In the genomic region with DNA sequence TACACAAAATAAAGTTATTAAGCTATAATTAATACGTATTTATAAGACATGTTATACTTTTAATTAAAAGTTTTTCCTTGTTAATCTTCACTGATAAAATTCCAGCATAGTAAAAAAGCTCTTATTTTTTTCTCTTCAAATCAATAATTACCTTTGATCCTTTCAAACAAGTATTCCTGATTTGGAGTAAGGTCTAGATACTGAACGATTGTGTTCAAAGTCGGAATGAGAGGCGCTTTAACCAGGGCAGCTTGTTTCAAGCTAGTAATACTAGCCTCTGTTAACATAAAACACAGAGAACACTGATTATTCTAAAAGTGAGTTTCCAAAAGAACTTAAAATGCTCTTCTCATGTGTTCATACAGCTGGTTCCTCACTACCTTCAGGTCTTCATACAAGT, we compare ENCODE assay signal across 31 cellular contexts. TPM values are rescaled to one million over a fixed set of nuclear protein-coding genes. Genes with fewer than 3 reads are reported as not detected.
DNase-seq lines count a peak whose midpoint lies in the region; ATAC-seq, FAIRE-seq and TF ChIP-seq lines count a peak whose summit lies in the region.
"Had no signal": no experiment of that assay in that cellular context is flagged by ENCODE, and none has a peak within 500 bp of the region (broad histone marks: within the 10 kb centered on the region; RNA-seq: fewer than 3 reads in every experiment).

No MANE protein-coding gene starts in this region.

- BruUV-seq in HepG2 (replicated peaks; lab: Mats Ljungman, UMichigan) = no TSS peak
- BruUV-seq in K562 (replicated peaks; lab: Mats Ljungman, UMichigan) = no TSS peak

- H4K20me1 ChIP-seq in HepG2 (ENCODE audit: insufficient read depth, low read length) (no peaks in the 10 kb centered on the region), K562 (replicated peaks; ENCODE audit: control insufficient read depth, insufficient read depth, low read length) (no peaks in the 10 kb centered on the region)

- intact Hi-C loops in HepG2 (cut with micrococcal nuclease; ENCODE audit: unreplicated experiment) = no loop called here
- intact Hi-C loops in K562 (cut with micrococcal nuclease) = no loop called here
- intact Hi-C loops in right lobe of liver (cut with DNase I) = no loop called here
- intact Hi-C loops in transverse colon (cut with DNase I; ENCODE audit: low total_unique reads) = no loop called here

- H3K4me1 ChIP-seq in liver (ENCODE audit: control insufficient read depth in 4 of 4, insufficient read depth in 4 of 4, low read length in 3 of 4) = peaks cover 0 to 4% (median 3%) of the 10 kb centered on the region in 4 donors
- H3K4me1 ChIP-seq in HepG2 (ENCODE audit: insufficient read depth, low read length) = no peaks in the 10 kb centered on the region
- no peaks in the 10 kb centered on the region for H3K4me1 ChIP-seq in K562 (replicated peaks in 1 of 2; ENCODE audit: control insufficient read depth in 2 of 2, insufficient read depth in 2 of 2, low read length in 2 of 2)
- H3K4me1 ChIP-seq in right lobe of liver = peaks cover 0 to 10% (median 0%) of the 10 kb centered on the region in 4 donors
- H3K4me1 ChIP-seq in small intestine (ENCODE audit: control insufficient read depth in 2 of 2, insufficient read depth in 1 of 2, low read depth in 1 of 2, low read length in 1 of 2) = no peaks in the 10 kb centered on the region
- no peaks in the 10 kb centered on the region for H3K4me1 ChIP-seq in transverse colon
- H3K4me1 ChIP-seq: BE2C, BLaER1, Caco-2 had no signal

- H3K9me3 ChIP-seq in liver (ENCODE audit: control insufficient read depth in 4 of 4, low read length in 3 of 4) = no peaks in the 10 kb centered on the region
- H3K9me3 ChIP-seq in HepG2 (ENCODE audit: low read length) = no peaks in the 10 kb centered on the region
- no peaks in the 10 kb centered on the region for H3K9me3 ChIP-seq in K562 (replicated peaks; ENCODE audit: control insufficient read depth, insufficient read depth, low read depth, low read length)
- no peaks in the 10 kb centered on the region for H3K9me3 ChIP-seq in right lobe of liver
- H3K9me3 ChIP-seq in small intestine (ENCODE audit: control insufficient read depth, low read depth) = no peaks in the 10 kb centered on the region
- no peaks in the 10 kb centered on the region for H3K9me3 ChIP-seq in transverse colon
- H3K9me3 ChIP-seq: BE2C, BLaER1, Caco-2 had no signal

- H3K36me3 Mint-ChIP-seq in HFFc6 (ENCODE audit: low read depth) = peaks cover 11% of the 10 kb centered on the region

- H3K79me2 ChIP-seq in HepG2 (ENCODE audit: insufficient read depth, low read length) (no peaks in the 10 kb centered on the region), K562 (ENCODE audit: control insufficient read depth, insufficient read depth, low read length) (peaks cover 7% of the 10 kb centered on the region; the same call in 1 of the 3 replicates)

- DNase-seq in HepG2 (ENCODE audit: low spot score) = no peak
- DNase-seq in K562 (ENCODE audit: extremely low read depth in 1 of 4, low spot score in 3 of 4) = no peak
- DNase-seq in right lobe of liver = no peak
- DNase-seq in small intestine = peak; percentile 28
- DNase-seq in DMS53 (lab: John Stamatoyannopoulos, UW) = no peak
- no peak for DNase-seq in HFFc6
- no peak for DNase-seq in transverse colon
- DNase-seq: ACHN; BE2C; C1 segment of cervical spinal cord; Caco-2; Calu3; CD4-positive, alpha-beta memory T cell; CD4-positive, CD25-positive, alpha-beta regulatory T cell; DMS79; DND-41; EL; GDM1 had no signal

- in situ Hi-C loops in HepG2 (cut with HindIII; ENCODE audit: extremely low pct_ligation_motif_present, low pct_unique_long_range_greater_than_20kb) (no loop called here), K562 (cut with MboI) (no loop called here), transverse colon (cut with MboI; ENCODE audit: low pct_ligation_motif_present in 1 of 4, low pct_unique_long_range_greater_than_20kb in 1 of 4, low sequenced_read_pairs in 3 of 4) (no loop called here)

- no peak for FAIRE-seq in HepG2 (lab: Jason Lieb, UNC)
- FAIRE-seq in K562 (lab: Jason Lieb, UNC) = no peak
- FAIRE-seq in small intestine (lab: Jason Lieb, UNC) = no peak
- FAIRE-seq: D721Med, GM12878, GM12892, GM18507 had no signal

- H3K27ac Mint-ChIP-seq in HFFc6 = no peak overlapping the region

- no peak overlapping the region for H3K4me3 ChIP-seq in liver (ENCODE audit: low read depth in 1 of 3, low read length in 3 of 3)
- no peak overlapping the region for H3K4me3 ChIP-seq in HepG2 (replicated peaks in 1 of 3; ENCODE audit: insufficient read depth in 1 of 3, low read depth in 2 of 3, low read length in 3 of 3)
- H3K4me3 ChIP-seq in K562 = no peak overlapping the region
- no peak overlapping the region for H3K4me3 ChIP-seq in right lobe of liver
- no peak overlapping the region for H3K4me3 ChIP-seq in small intestine (ENCODE audit: low read depth in 1 of 2, low read length in 2 of 2)
- no peak overlapping the region for H3K4me3 ChIP-seq in transverse colon
- H3K4me3 ChIP-seq: BLaER1, GM12878 had no signal

- no peak overlapping the region for H2AFZ ChIP-seq in HepG2 (ENCODE audit: low read length)
- H2AFZ ChIP-seq in K562 (ENCODE audit: low read depth, low read length) = no peak overlapping the region

- CTCF ChIA-PET in HepG2 (lab: Yijun Ruan, JAX; ENCODE audit: low intra/inter-chr PET ratio, low total read pairs) (no interaction called here), K562 (lab: Yijun Ruan, JAX; ENCODE audit: low intra/inter-chr PET ratio) (no interaction called here)

- no peaks in the 10 kb centered on the region for H3K27me3 Mint-ChIP-seq in HFFc6 (ENCODE audit: insufficient read depth)
- H3K27me3 Mint-ChIP-seq: CD4-positive, alpha-beta memory T cell; CD4-positive, CD25-positive, alpha-beta regulatory T cell had no signal

- TF ChIP-seq RAD21 in liver (IDR thresholded peaks at IDR 0.05) (no peak), HepG2 (CRISPR knock-in tag; IDR thresholded peaks at IDR 0.05) (no peak), K562 (CRISPR knock-in tag; conservative IDR thresholded peaks at IDR 0.05 in 1 of 2, IDR thresholded peaks at IDR 0.05 in 1 of 2) (no peak)

- TF ChIP-seq POLR2A in HepG2 (IDR thresholded peaks at IDR 0.05; ENCODE audit: insufficient read depth in 1 of 2, low read depth in 2 of 2, low read length in 2 of 2) (no peak), K562 (conservative IDR thresholded peaks at IDR 0.05) (no peak), right lobe of liver (IDR thresholded peaks at IDR 0.05) (no peak), transverse colon (IDR thresholded peaks at IDR 0.05) (no peak)

- no peaks in the 10 kb centered on the region for H3K9me3 Mint-ChIP-seq in HFFc6
- H3K9me3 Mint-ChIP-seq: CD14-positive monocyte; CD4-positive, alpha-beta memory T cell; CD4-positive, CD25-positive, alpha-beta regulatory T cell had no signal

- POLR2A ChIA-PET in HepG2 (lab: Yijun Ruan, JAX) = no interaction called here
- POLR2A ChIA-PET in K562 (lab: Yijun Ruan, JAX) = interaction anchor here (0.6 to 1.0 kb wide), 6 partner anchors 9 to 51 kb away, joined by 3 to 4 read pairs (median 3); a partner anchor contains a TSS

- H3K36me3 ChIP-seq in liver (ENCODE audit: control insufficient read depth in 4 of 4, insufficient read depth in 3 of 4, low read depth in 1 of 4, low read length in 3 of 4) = peaks cover 4 to 20% (median 14%) of the 10 kb centered on the region in 4 donors
- peaks cover 2 to 56% of the 10 kb centered on the region in 2 experiments; a peak in 4 of 5 replicates for H3K36me3 ChIP-seq in HepG2 (replicated peaks in 1 of 2; ENCODE audit: control insufficient read depth in 1 of 2, insufficient read depth in 2 of 2, low read length in 2 of 2)
- peaks cover 91% of the 10 kb centered on the region for H3K36me3 ChIP-seq in K562 (ENCODE audit: control insufficient read depth, insufficient read depth, low read length)
- H3K36me3 ChIP-seq in right lobe of liver = peaks cover 0 to 15% (median 2%) of the 10 kb centered on the region in 4 donors
- peaks cover 4 to 8% of the 10 kb centered on the region in 2 donors for H3K36me3 ChIP-seq in small intestine (ENCODE audit: control insufficient read depth in 2 of 2, insufficient read depth in 2 of 2, low read length in 2 of 2)
- peaks cover 0 to 57% (median 27%) of the 10 kb centered on the region in 4 donors for H3K36me3 ChIP-seq in transverse colon

- no peak for ATAC-seq in HepG2
- ATAC-seq in K562 = no peak; the same call in 2 of the 3 replicates
- ATAC-seq in right lobe of liver = peak; percentile 82 to 90 (median 86)
- ATAC-seq: GM12878 had no signal

- no peak overlapping the region for H3K4me3 Mint-ChIP-seq in HFFc6
- H3K4me3 Mint-ChIP-seq: CD14-positive monocyte; CD4-positive, alpha-beta memory T cell had no signal

- peaks cover 10% of the 10 kb centered on the region for H3K4me1 Mint-ChIP-seq in HFFc6 (ENCODE audit: low read depth)
- H3K4me1 Mint-ChIP-seq: CD14-positive monocyte had no signal

- TF ChIP-seq CTCF in liver (IDR thresholded peaks at IDR 0.05; ENCODE audit: low read depth, low read length, missing input control) = no peak
- TF ChIP-seq CTCF in HepG2 (CRISPR knock-in tag; IDR thresholded peaks at IDR 0.05) = no peak
- TF ChIP-seq CTCF in K562 (IDR thresholded peaks at IDR 0.05 in 2 of 3, conservative IDR thresholded peaks at IDR 0.05 in 1 of 3; ENCODE audit: insufficient read depth in 2 of 3, low read depth in 1 of 3, low read length in 3 of 3) = no peak
- TF ChIP-seq CTCF in right lobe of liver (IDR thresholded peaks at IDR 0.05) = no peak
- TF ChIP-seq CTCF in HFFc6 (IDR thresholded peaks at IDR 0.05) = no peak
- TF ChIP-seq CTCF in transverse colon (IDR thresholded peaks at IDR 0.05) = no peak

- H3K4me2 ChIP-seq in HepG2 (ENCODE audit: low read depth, low read length) (no peak overlapping the region), K562 (ENCODE audit: insufficient read depth, low read length) (no peak overlapping the region)
- H3K4me2 ChIP-seq: BLaER1 had no signal

- 37% methylated on average over 4 of the region's 4 CpGs for WGBS in liver
- 89% methylated on average over 4 of the region's 4 CpGs for WGBS in HepG2 (ENCODE audit: low lambda C conversion rate)
- 96% methylated on average over 4 of the region's 4 CpGs for WGBS in K562 (ENCODE audit: insufficient coverage, low coverage, missing lambda C conversion rate)
- WGBS in right lobe of liver (ENCODE audit: insufficient coverage, low coverage, low lambda C conversion rate, missing lambda C conversion rate) = 30% methylated on average over 4 of the region's 4 CpGs
- 33 to 72% (median 52%) methylated on average over 4 of the region's 4 CpGs for WGBS in small intestine, 3 donors
- WGBS in transverse colon (ENCODE audit: low coverage in 1 of 2), 2 donors = 92 to 93% methylated on average over 4 of the region's 4 CpGs

- no peak for TF ChIP-seq EP300 in HepG2 (IDR thresholded peaks at IDR 0.05; ENCODE audit: low read depth in 2 of 2, low read length in 2 of 2)
- no peak for TF ChIP-seq EP300 in HepG2 (CRISPR knock-in tag; IDR thresholded peaks at IDR 0.05; ENCODE audit: borderline replicate concordance)
- no peak for TF ChIP-seq EP300 in K562 (IDR thresholded peaks at IDR 0.05; ENCODE audit: low read length)
- TF ChIP-seq EP300 in transverse colon (IDR thresholded peaks at IDR 0.05; ENCODE audit: low read depth) = no peak

- H3K27ac ChIP-seq in liver (ENCODE audit: low read depth in 1 of 2, low read length in 2 of 2) = no peak overlapping the region
- no peak overlapping the region for H3K27ac ChIP-seq in HepG2 (ENCODE audit: extremely low read length, insufficient read depth, low read length)
- no peak overlapping the region for H3K27ac ChIP-seq in K562 (ENCODE audit: extremely low read depth, low read depth, low read length)
- H3K27ac ChIP-seq in right lobe of liver = peak overlapping the region in 1 of 3 donors; percentile 38
- no peak overlapping the region for H3K27ac ChIP-seq in small intestine (ENCODE audit: low read depth in 1 of 2, low read length in 1 of 2)
- no peak overlapping the region for H3K27ac ChIP-seq in transverse colon
- H3K27ac ChIP-seq: 22Rv1, BLaER1 had no signal

- H3K9ac ChIP-seq in liver (ENCODE audit: low read depth in 1 of 2, low read length in 2 of 2) (no peak overlapping the region), HepG2 (ENCODE audit: insufficient read depth, low read depth, low read length) (no peak overlapping the region), K562 (ENCODE audit: insufficient read depth in 1 of 2, low read depth in 2 of 2, low read length in 2 of 2) (no peak overlapping the region)
- H3K9ac ChIP-seq: BLaER1 had no signal

- no peaks in the 10 kb centered on the region for H3K27me3 ChIP-seq in liver (ENCODE audit: control insufficient read depth in 4 of 4, insufficient read depth in 4 of 4, low read length in 3 of 4)
- no peaks in the 10 kb centered on the region for H3K27me3 ChIP-seq in HepG2 (ENCODE audit: control insufficient read depth in 1 of 2, insufficient read depth in 2 of 2, low read length in 2 of 2)
- no peaks in the 10 kb centered on the region for H3K27me3 ChIP-seq in K562 (ENCODE audit: control insufficient read depth in 2 of 2, insufficient read depth in 2 of 2, low read length in 2 of 2)
- H3K27me3 ChIP-seq in right lobe of liver = no peaks in the 10 kb centered on the region
- H3K27me3 ChIP-seq in small intestine (ENCODE audit: control insufficient read depth in 2 of 2, insufficient read depth in 2 of 2, low read length in 2 of 2) = no peaks in the 10 kb centered on the region
- H3K27me3 ChIP-seq in transverse colon = no peaks in the 10 kb centered on the region
- H3K27me3 ChIP-seq: BE2C, BLaER1 had no signal

- H3K9me1 ChIP-seq in K562 (ENCODE audit: control insufficient read depth, insufficient read depth, low read length) = no peaks in the 10 kb centered on the region

RNA-seq across cellular contexts. Expression of a gene that starts 27.0 kb away (rescaled TPM):
- total RNA-seq in liver (10 to 100 TPM in 1 of 2 donors, 1 to 10 TPM in 1; 9.0 to 10.1 TPM), HepG2 (2016; rRNA removed; fragmentation: Illumina TruSeq; extraction: Trizol) (8.8 and 14.5 TPM in 2 replicates), K562 (2014; rRNA removed) (36.8 and 37.9 TPM in 2 replicates), K562 (2014; rRNA removed; fragmentation: Illumina TruSeq; extraction: Trizol) (77.2 and 88.2 TPM in 2 replicates), K562 (2015; rRNA removed; fragmentation: Illumina TruSeq; extraction: Trizol) (67.3 and 75.1 TPM in 2 replicates), K562 (2021) (68.9 and 76.6 TPM in 2 replicates), right lobe of liver (10 to 100 TPM in 2 of 6 experiments, 1 to 10 TPM in 4; 5.8 to 10.9 (median 8.9) TPM), transverse colon (10 to 100 TPM in 3 of 4 donors, 1 to 10 TPM in 1; 8.6 to 57.5 (median 17.8) TPM)
- polyA plus RNA-seq in liver (1 to 10 TPM; 4.5 to 9.0 TPM), HepG2 (2011; rRNA removed) (13.4 and 15.6 TPM in 2 replicates), K562 (2011; rRNA removed) (116 and 182 TPM in 2 replicates), K562 (2014; fragmentation: Illumina TruSeq; extraction: Trizol) (72.4 and 88.5 TPM in 2 replicates), K562 (2014; fragmentation: Nextera tagmentation; extraction: Ambion mirVana) (10 to 100 TPM; 74.6 to 82.1 TPM), K562 (2014; rRNA removed) (42.7 and 48.0 TPM in 2 replicates), small intestine (10 to 100 TPM in 1 of 3 donors, 1 to 10 TPM in 2; 4.3 to 12.4 (median 5.6) TPM)
- total RNA-seq in HepG2 (2016; cell fraction: cytosol; rRNA removed; fragmentation: Illumina TruSeq; extraction: Trizol; ENCODE audit: low read depth) = 6.0 and 6.3 TPM in 2 replicates
- total RNA-seq in HepG2 (2016; cell fraction: insoluble cytoplasmic fraction; rRNA removed; fragmentation: Illumina TruSeq; extraction: Trizol) = 10.0 and 16.3 TPM in 2 replicates
- 6.8 and 8.7 TPM in 2 replicates for total RNA-seq in HepG2 (2016; cell fraction: membrane; rRNA removed; fragmentation: Illumina TruSeq; extraction: Trizol)
- 15.7 and 19.0 TPM in 2 replicates for total RNA-seq in HepG2 (2016; cell fraction: nucleus; rRNA removed; fragmentation: Illumina TruSeq; extraction: Trizol)
- 9.0 and 10.6 TPM in 2 replicates for polyA plus RNA-seq in HepG2 (2011; cell fraction: cytosol; rRNA removed)
- 7.2 and 7.7 TPM in 2 replicates for polyA plus RNA-seq in HepG2 (2011; cell fraction: nucleus; rRNA removed)
- 8.9 and 12.3 TPM in 2 replicates for polyA plus RNA-seq in HepG2 (2012)
- 0.62 and 0.75 TPM in 2 replicates for polyA plus RNA-seq in HepG2 (2016; cell fraction: cytosol; fragmentation: Illumina TruSeq; extraction: Trizol; ENCODE audit: low read depth)
- polyA plus RNA-seq in HepG2 (2016; cell fraction: insoluble cytoplasmic fraction; fragmentation: Illumina TruSeq; extraction: Trizol; ENCODE audit: low read depth) = 7.3 and 8.0 TPM in 2 replicates
- polyA plus RNA-seq in HepG2 (2016; cell fraction: membrane; fragmentation: Illumina TruSeq; extraction: Trizol; ENCODE audit: low read depth) = 2.4 and 2.5 TPM in 2 replicates
- polyA plus RNA-seq in HepG2 (2016; cell fraction: nucleus; fragmentation: Illumina TruSeq; extraction: Trizol; ENCODE audit: insufficient read depth, low read depth) = 17.1 and 18.9 TPM in 2 replicates
- 47.3 and 130 TPM in 2 replicates for polyA minus RNA-seq in HepG2 (2011; rRNA and poly(A)+ RNA removed; ENCODE audit: low replicate concordance)
- 15.9 and 16.4 TPM in 2 replicates for polyA minus RNA-seq in HepG2 (2011; cell fraction: cytosol; rRNA and poly(A)+ RNA removed)
- polyA minus RNA-seq in HepG2 (2011; cell fraction: nucleus; rRNA and poly(A)+ RNA removed) = 21.2 and 22.0 TPM in 2 replicates
- 270 and 331 TPM in 2 replicates for total RNA-seq in K562 (2011; cell fraction: chromatin; rRNA removed; ENCODE audit: low replicate concordance)
- total RNA-seq in K562 (2011; cell fraction: nucleolus; rRNA removed) = 218 and 221 TPM in 2 replicates
- total RNA-seq in K562 (2011; cell fraction: nucleoplasm; rRNA removed) = 322 and 343 TPM in 2 replicates
- polyA plus RNA-seq in K562 (2011; cell fraction: cytosol; rRNA removed) = 94.0 and 167 TPM in 2 replicates
- polyA plus RNA-seq in K562 (2011; cell fraction: nucleus; rRNA removed) = 68.4 and 102 TPM in 2 replicates
- 42.4 and 74.7 TPM in 2 replicates for polyA plus RNA-seq in K562 (2012)
- polyA minus RNA-seq in K562 (2011; rRNA and poly(A)+ RNA removed) = 281 and 305 TPM in 2 replicates
- polyA minus RNA-seq in K562 (2011; cell fraction: cytosol; rRNA and poly(A)+ RNA removed) = 102 TPM in 2 replicates
- 57.1 and 129 TPM in 2 replicates for polyA minus RNA-seq in K562 (2011; cell fraction: nucleus; rRNA and poly(A)+ RNA removed)
- total RNA-seq in HFFc6 (2021; fragmentation: NEBNext Ultra II Directional; extraction: Animal tissue kit (Norgen Biotek cat#: 25700)) = 10 to 100 TPM; 14.2 to 17.3 (median 16.9) TPM

RNA-seq across cellular contexts. Expression of a gene that starts 29.4 kb away (rescaled TPM):
- total RNA-seq in liver = not detected
- not detected for polyA plus RNA-seq in liver
- not detected in 2 replicates for total RNA-seq in HepG2 (2016; rRNA removed; fragmentation: Illumina TruSeq; extraction: Trizol)
- total RNA-seq in HepG2 (2016; cell fraction: cytosol; rRNA removed; fragmentation: Illumina TruSeq; extraction: Trizol; ENCODE audit: low read depth) = not detected in 2 replicates
- not detected in 2 replicates for total RNA-seq in HepG2 (2016; cell fraction: insoluble cytoplasmic fraction; rRNA removed; fragmentation: Illumina TruSeq; extraction: Trizol)
- total RNA-seq in HepG2 (2016; cell fraction: membrane; rRNA removed; fragmentation: Illumina TruSeq; extraction: Trizol) = not detected in 2 replicates
- total RNA-seq in HepG2 (2016; cell fraction: nucleus; rRNA removed; fragmentation: Illumina TruSeq; extraction: Trizol) = not detected in 2 replicates
- polyA plus RNA-seq in HepG2 (2011; rRNA removed) = not detected in 2 replicates
- not detected in 2 replicates for polyA plus RNA-seq in HepG2 (2011; cell fraction: cytosol; rRNA removed)
- not detected in 2 replicates for polyA plus RNA-seq in HepG2 (2011; cell fraction: nucleus; rRNA removed)
- not detected in 2 replicates for polyA plus RNA-seq in HepG2 (2012)
- not detected in 2 replicates for polyA plus RNA-seq in HepG2 (2016; cell fraction: cytosol; fragmentation: Illumina TruSeq; extraction: Trizol; ENCODE audit: low read depth)
- polyA plus RNA-seq in HepG2 (2016; cell fraction: insoluble cytoplasmic fraction; fragmentation: Illumina TruSeq; extraction: Trizol; ENCODE audit: low read depth) = not detected in 2 replicates
- polyA plus RNA-seq in HepG2 (2016; cell fraction: membrane; fragmentation: Illumina TruSeq; extraction: Trizol; ENCODE audit: low read depth) = not detected in 2 replicates
- polyA plus RNA-seq in HepG2 (2016; cell fraction: nucleus; fragmentation: Illumina TruSeq; extraction: Trizol; ENCODE audit: insufficient read depth, low read depth) = not detected in 2 replicates
- not detected in 2 replicates for polyA minus RNA-seq in HepG2 (2011; rRNA and poly(A)+ RNA removed; ENCODE audit: low replicate concordance)
- not detected in 2 replicates for polyA minus RNA-seq in HepG2 (2011; cell fraction: cytosol; rRNA and poly(A)+ RNA removed)
- polyA minus RNA-seq in HepG2 (2011; cell fraction: nucleus; rRNA and poly(A)+ RNA removed) = not detected in 2 replicates
- total RNA-seq in K562 (2011; cell fraction: chromatin; rRNA removed; ENCODE audit: low replicate concordance) = 0.28 TPM in 1 of 2 replicates, not detected in the other
- total RNA-seq in K562 (2011; cell fraction: nucleolus; rRNA removed) = 0.53 TPM in 1 of 2 replicates, not detected in the other
- total RNA-seq in K562 (2011; cell fraction: nucleoplasm; rRNA removed) = not detected in 2 replicates
- total RNA-seq in K562 (2014; rRNA removed) = not detected in 2 replicates
- 0.18 and 0.32 TPM in 2 replicates for total RNA-seq in K562 (2014; rRNA removed; fragmentation: Illumina TruSeq; extraction: Trizol)
- total RNA-seq in K562 (2015; rRNA removed; fragmentation: Illumina TruSeq; extraction: Trizol) = not detected in 2 replicates
- 0.16 TPM in 1 of 2 replicates, not detected in the other for total RNA-seq in K562 (2021)
- polyA plus RNA-seq in K562 (2011; rRNA removed) = 0.12 and 0.13 TPM in 2 replicates
- polyA plus RNA-seq in K562 (2011; cell fraction: cytosol; rRNA removed) = not detected in 2 replicates
- polyA plus RNA-seq in K562 (2011; cell fraction: nucleus; rRNA removed) = not detected in 2 replicates
- polyA plus RNA-seq in K562 (2012) = 0.08 and 0.09 TPM in 2 replicates
- polyA plus RNA-seq in K562 (2014; fragmentation: Illumina TruSeq; extraction: Trizol) = 0.25 TPM in 1 of 2 replicates, not detected in the other
- polyA plus RNA-seq in K562 (2014; fragmentation: Nextera tagmentation; extraction: Ambion mirVana) = under 1 TPM; 0.10 to 0.28 TPM
- not detected in 2 replicates for polyA plus RNA-seq in K562 (2014; rRNA removed)
- polyA minus RNA-seq in K562 (2011; rRNA and poly(A)+ RNA removed) = 0.21 TPM in 1 of 2 replicates, not detected in the other
- polyA minus RNA-seq in K562 (2011; cell fraction: cytosol; rRNA and poly(A)+ RNA removed) = not detected in 2 replicates
- polyA minus RNA-seq in K562 (2011; cell fraction: nucleus; rRNA and poly(A)+ RNA removed) = not detected in 2 replicates
- total RNA-seq in right lobe of liver = not detected
- not detected for polyA plus RNA-seq in small intestine
- total RNA-seq in HFFc6 (2021; fragmentation: NEBNext Ultra II Directional; extraction: Animal tissue kit (Norgen Biotek cat#: 25700)) = not detected
- total RNA-seq in transverse colon = not detected
- total RNA-seq: A172; A673; Caco-2; Calu3; CD4-positive, alpha-beta memory T cell; CD4-positive, CD25-positive, alpha-beta regulatory T cell; Daoy; G401; GM12878 had no signal
- polyA plus RNA-seq: AG04450; CD14-positive monocyte; CD4-positive, alpha-beta memory T cell; CD4-positive, CD25-positive, alpha-beta regulatory T cell; GM12878 had no signal

Comparison
In these comparisons a context has a peak if more than half of its experiments do, and no peak if none do; other contexts are left out.
1. ATAC-seq: peak in right lobe of liver (4 of 4); none in HepG2 (single experiment) and K562 (single experiment).